ENCODE assay signal across 9 cellular contexts in the genomic region with DNA sequence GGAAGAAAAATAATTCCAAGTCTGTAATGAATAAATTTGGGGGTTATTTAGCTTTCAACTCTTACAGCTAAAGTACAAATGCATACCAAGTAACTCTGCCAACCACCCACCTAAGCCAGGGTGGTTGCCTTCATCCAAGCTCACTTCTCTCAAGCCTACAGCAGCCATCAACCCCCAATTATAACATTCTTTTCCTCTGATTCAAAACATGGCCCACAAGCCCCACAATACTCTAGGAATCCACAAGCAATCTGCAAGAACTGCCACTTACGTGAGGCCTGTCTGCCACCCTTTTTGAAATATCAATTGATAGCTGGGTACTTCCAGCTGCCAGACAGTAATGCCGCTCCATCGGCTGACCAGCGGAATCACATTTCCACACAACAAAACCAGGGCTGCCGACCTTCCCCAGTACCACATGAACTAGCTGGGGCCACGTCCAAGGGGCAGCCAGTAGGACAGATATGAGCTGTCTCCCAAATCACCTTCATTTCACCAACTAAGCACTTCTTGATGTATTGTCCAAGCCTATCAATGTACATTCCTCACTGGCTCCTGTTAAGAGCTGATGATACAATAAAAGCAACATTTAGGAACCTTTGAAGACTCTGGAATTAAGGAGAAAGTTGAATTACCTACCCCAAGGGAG. TPM values are rescaled to one million over a fixed set of nuclear protein-coding genes. Genes with fewer than 3 reads are reported as not detected.
A peak's percentile ranks its signal among the peaks of the same experiment; 100 is the strongest.
DNase-seq lines count a peak whose midpoint lies in the region; ATAC-seq and TF ChIP-seq lines count a peak whose summit lies in the region.
"Had no signal": no experiment of that assay in that cellular context is flagged by ENCODE, and none has a peak within 500 bp of the region (broad histone marks: within the 10 kb centered on the region; RNA-seq: fewer than 3 reads in every experiment).

No MANE protein-coding gene starts in this region.

- H3K27me3 ChIP-seq in foreskin keratinocyte (no peaks in the 10 kb centered on the region), transverse colon (no peaks in the 10 kb centered on the region)

- H3K36me3 Mint-ChIP-seq in activated naive CD4-positive, alpha-beta T cell treated with anti-CD3 and anti-CD28 coated beads, Interleukin-2, amount 10 ng/mL, durations not matched to agents 7 days and 5 days = peaks cover 38% of the 10 kb centered on the region
- peaks cover 2% of the 10 kb centered on the region for H3K36me3 Mint-ChIP-seq in T-helper 17 cell (ENCODE audit: low read depth)

- H3K27ac ChIP-seq in foreskin keratinocyte = peak overlapping the region; percentile 3
- peak overlapping the region; percentile 94 to 99 (median 98) for H3K27ac ChIP-seq in transverse colon

- TF ChIP-seq EP300 in transverse colon (IDR thresholded peaks at IDR 0.05; ENCODE audit: low read depth) = no peak

- intact Hi-C loops in transverse colon (cut with DNase I; ENCODE audit: low total_unique reads) = no loop called here

- CTCF ChIA-PET in activated naive CD4-positive, alpha-beta T cell treated with anti-CD3 and anti-CD28 coated beads, Interleukin-2, amount 10 ng/mL, durations not matched to agents 7 days and 5 days (lab: Charles Lee) = interaction anchor here (0.9 to 2.5 kb wide), 3 partner anchors 9 to 21 kb away, joined by 4 to 13 read pairs (median 11); no protein-coding TSS in a partner anchor

- no peaks in the 10 kb centered on the region for H3K9me3 ChIP-seq in T-helper 17 cell (ENCODE audit: control insufficient read depth, low read length, poor library complexity, severe bottlenecking)
- H3K9me3 ChIP-seq in transverse colon = no peaks in the 10 kb centered on the region

- TF ChIP-seq CTCF in foreskin keratinocyte (conservative IDR thresholded peaks at IDR 0.05) = no peak
- TF ChIP-seq CTCF in transverse colon (IDR thresholded peaks at IDR 0.05) = no peak

- DNase-seq in activated naive CD4-positive, alpha-beta T cell treated with anti-CD3 and anti-CD28 coated beads, Interleukin-2, amount 10 ng/mL, durations not matched to agents 7 days and 5 days = no peak
- no peak for DNase-seq in activated naive CD4-positive, alpha-beta T cell treated with Interleukin-2 at 50 U/mL for 16 hours
- no peak for DNase-seq in T-helper 17 cell
- peak; percentile 11 to 52 for DNase-seq in foreskin keratinocyte
- no peak for DNase-seq in transverse colon
- no peak for DNase-seq in SIG-M5 (lab: John Stamatoyannopoulos, UW)
- DNase-seq in GM19240 (ENCODE audit: insufficient read length, low spot score) = no peak
- DNase-seq: NCI-H187 treated with DMSO at 0.1 percent for 48 hours had no signal

- H3K27ac Mint-ChIP-seq in activated naive CD4-positive, alpha-beta T cell treated with anti-CD3 and anti-CD28 coated beads, Interleukin-2, amount 10 ng/mL, durations not matched to agents 7 days and 5 days = peak overlapping the region; percentile 88
- peak overlapping the region; percentile 95 for H3K27ac Mint-ChIP-seq in T-helper 17 cell

- H3K36me3 ChIP-seq in transverse colon = peaks cover 0 to 6% (median 3%) of the 10 kb centered on the region in 4 donors

- WGBS in transverse colon (ENCODE audit: low coverage in 1 of 2), 2 donors = 77 to 79% methylated on average over 4 to 6 of the region's 6 CpGs

- H3K4me1 ChIP-seq in foreskin keratinocyte (peaks cover 26% of the 10 kb centered on the region), transverse colon (peaks cover 28 to 59% (median 48%) of the 10 kb centered on the region in 4 donors)

- peaks cover 63% of the 10 kb centered on the region for H3K4me1 Mint-ChIP-seq in activated naive CD4-positive, alpha-beta T cell treated with anti-CD3 and anti-CD28 coated beads, Interleukin-2, amount 10 ng/mL, durations not matched to agents 7 days and 5 days
- H3K4me1 Mint-ChIP-seq in T-helper 17 cell = peaks cover 40% of the 10 kb centered on the region

- H3K4me3 Mint-ChIP-seq in activated naive CD4-positive, alpha-beta T cell treated with anti-CD3 and anti-CD28 coated beads, Interleukin-2, amount 10 ng/mL, durations not matched to agents 7 days and 5 days = peak overlapping the region; percentile 89
- H3K4me3 Mint-ChIP-seq in T-helper 17 cell = peak overlapping the region; percentile 98

- TF ChIP-seq POLR2A in transverse colon (IDR thresholded peaks at IDR 0.05) = no peak

- H3K9me3 Mint-ChIP-seq in activated naive CD4-positive, alpha-beta T cell treated with anti-CD3 and anti-CD28 coated beads, Interleukin-2, amount 10 ng/mL, durations not matched to agents 7 days and 5 days = no peaks in the 10 kb centered on the region

- in situ Hi-C loops in transverse colon (cut with MboI; ENCODE audit: low pct_ligation_motif_present in 1 of 4, low pct_unique_long_range_greater_than_20kb in 1 of 4, low sequenced_read_pairs in 3 of 4) = no loop called here

- no peaks in the 10 kb centered on the region for H3K27me3 Mint-ChIP-seq in activated naive CD4-positive, alpha-beta T cell treated with anti-CD3 and anti-CD28 coated beads, Interleukin-2, amount 10 ng/mL, durations not matched to agents 7 days and 5 days
- H3K27me3 Mint-ChIP-seq in T-helper 17 cell = no peaks in the 10 kb centered on the region

- H3K4me3 ChIP-seq in transverse colon = no peak overlapping the region

- no peak for ATAC-seq in T-helper 17 cell
- no peak for ATAC-seq in foreskin keratinocyte
- no peak for ATAC-seq in GM21576 (IDR thresholded peaks at IDR 0.05; ENCODE audit: unreplicated experiment)

RNA-seq across cellular contexts. Expression of gene LBR, which starts 3.2 kb away (rescaled TPM):
- total RNA-seq in T-helper 17 cell (100 to 1,000 TPM; 116 to 121 TPM), foreskin keratinocyte (51.3 and 66.1 TPM in 2 replicates), transverse colon (10 to 100 TPM; 48.6 to 97.9 (median 75.1) TPM)
- 15.9 and 23.3 TPM in 2 replicates for polyA plus RNA-seq in foreskin keratinocyte

Comparison
In these comparisons a context has a peak if more than half of its experiments do, and no peak if none do; other contexts are left out.
1. DNase-seq: peak in foreskin keratinocyte (2 of 2); none in activated naive CD4-positive, alpha-beta T cell treated with anti-CD3 and anti-CD28 coated beads, Interleukin-2, amount 10 ng/mL, durations not matched to agents 7 days and 5 days (single experiment), activated naive CD4-positive, alpha-beta T cell treated with Interleukin-2 at 50 U/mL for 16 hours (single experiment), T-helper 17 cell (0 of 3), transverse colon (single experiment), SIG-M5 (single experiment) and GM19240 (single experiment).